ENCODE assay signal across 1 cellular context in genomic region chr17:76833034-76833689, GRCh38.
TF ChIP-seq lines count a peak whose summit lies in the region.

No MANE protein-coding gene starts in this region.

TF ChIP-seq in GM23338, 12 proteins besides CTCF, POLR2A, EP300 and RAD21 (continued from another document):
- no peak for TF ChIP-seq REST (IDR thresholded peaks at IDR 0.05; ENCODE audit: unreplicated experiment)
- TF ChIP-seq CREB1 (CRISPR knock-in tag; IDR thresholded peaks at IDR 0.05; ENCODE audit: low read depth) = no peak
